Comparison of ENCODE assay signal across 1 cellular context in genomic region chr1:2345297-2346075, GRCh38.
TF ChIP-seq lines count a peak whose summit lies in the region.

No MANE protein-coding gene starts in this region.

TF ChIP-seq in WTC11, 78 proteins besides CTCF, POLR2A, EP300 and RAD21:
- TF ChIP-seq E2F1 (CRISPR knock-in tag; IDR thresholded peaks at IDR 0.05) (no peak), IRF1 (CRISPR knock-in tag; IDR thresholded peaks at IDR 0.05) (no peak), OVOL2 (CRISPR knock-in tag; IDR thresholded peaks at IDR 0.05; ENCODE audit: borderline replicate concordance) (no peak)
